In the genomic region with DNA sequence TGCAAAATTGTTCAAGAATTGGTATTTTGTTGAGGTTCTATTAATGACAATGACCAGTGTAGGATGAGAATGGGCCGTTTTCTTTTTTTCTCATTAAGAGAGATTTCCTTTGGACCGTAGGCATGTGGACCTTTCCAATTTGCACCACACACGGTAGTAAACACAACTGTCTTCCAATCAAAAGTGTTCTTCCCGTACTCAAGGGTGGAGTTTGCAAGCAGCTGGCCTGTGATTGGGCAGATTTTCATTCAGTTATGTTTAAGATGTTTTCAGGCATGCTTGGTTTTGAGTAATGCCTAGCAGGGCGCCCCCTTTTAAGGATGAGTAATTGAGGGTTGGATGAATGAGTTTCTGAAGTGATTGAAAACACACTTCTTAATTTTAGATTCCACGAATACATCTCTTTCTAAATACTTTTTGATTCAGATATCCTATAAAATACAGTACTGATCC, we compare ENCODE assay signal across 8 cellular contexts. TPM values are rescaled to one million over a fixed set of nuclear protein-coding genes. Genes with fewer than 3 reads are reported as not detected.
A peak's percentile ranks its signal among the peaks of the same experiment; 100 is the strongest.
DNase-seq lines count a peak whose midpoint lies in the region; ATAC-seq and TF ChIP-seq lines count a peak whose summit lies in the region.

No MANE protein-coding gene starts in this region.

- H3K27ac Mint-ChIP-seq in MCF 10A (ENCODE audit: low read depth, unreplicated experiment), result peak overlapping the region; percentile 98

- peaks cover 7% of the 10 kb centered on the region for H3K9me3 ChIP-seq in A673 (ENCODE audit: low read depth, low read length, poor library complexity, severe bottlenecking)

- BruUV-seq in A673 (replicated peaks; lab: Mats Ljungman, UMichigan), result no TSS peak
- BruUV-seq in MCF 10A (replicated peaks; lab: Mats Ljungman, UMichigan), result no TSS peak

- H3K9me3 Mint-ChIP-seq in MCF 10A (ENCODE audit: unreplicated experiment), result peaks cover 9% of the 10 kb centered on the region

- H3K4me1 Mint-ChIP-seq in MCF 10A (ENCODE audit: insufficient read depth, unreplicated experiment), result peaks cover 47% of the 10 kb centered on the region

- peak overlapping the region; percentile 73 for H3K4me3 ChIP-seq in A673 (ENCODE audit: low read depth, low read length, poor library complexity, severe bottlenecking)

- H3K27ac ChIP-seq in A673 (ENCODE audit: low read depth, low read length, poor library complexity, severe bottlenecking), result no peak overlapping the region

- DNase-seq in A673 (ENCODE audit: low spot score) (peak; percentile 87), SW 1271 (lab: John Stamatoyannopoulos, UW) (peak; percentile 33 to 70), MCF 10A (ENCODE audit: unreplicated experiment) (peak; percentile 86), iris pigment epithelial cell (ENCODE audit: low read depth) (peak; percentile 93), KG1 (lab: John Stamatoyannopoulos, UW) (no peak)
- DNase-seq in stimulated activated CD4-positive, alpha-beta T cell treated with anti-CD3 and anti-CD28 coated beads, TNF-alpha, amount 100 ng/mL, for 24 hours (ENCODE audit: low read depth in 3 of 3), result peak in 2 of 3 experiments; percentile 40 to 48

- intact Hi-C loops in A673 (cut with micrococcal nuclease; ENCODE audit: unreplicated experiment) (no loop called here), MCF 10A (cut with micrococcal nuclease) (loop anchor here (5.0 to 10.0 kb wide), 2 partner anchors 133 to 150 kb away; no protein-coding TSS in a partner anchor)

- H3K27me3 ChIP-seq in A673 (replicated peaks; ENCODE audit: insufficient read depth, low read depth, low read length, poor library complexity), result no peaks in the 10 kb centered on the region

- POLR2A ChIA-PET in A673 (lab: Charles Lee; ENCODE audit: low non-redundant PET), result no interaction called here
- POLR2A ChIA-PET in MCF 10A (lab: Yijun Ruan, JAX), result interaction anchor here (0.5 to 9.3 kb wide), 19 partner anchors 11 to 808 kb away, joined by 3 to 395 read pairs (median 5); a partner anchor contains a TSS

- TF ChIP-seq CTCF in A673 (conservative IDR thresholded peaks at IDR 0.05; ENCODE audit: low read depth, low read length) (peak; percentile 34; the same call in 1 of the 2 replicates), MCF 10A (IDR thresholded peaks at IDR 0.05; ENCODE audit: unreplicated experiment) (no peak)

- H3K36me3 Mint-ChIP-seq in MCF 10A (ENCODE audit: insufficient read depth, unreplicated experiment), result peaks cover 15% of the 10 kb centered on the region

- H3K27me3 Mint-ChIP-seq in MCF 10A (ENCODE audit: insufficient read depth, unreplicated experiment), result no peaks in the 10 kb centered on the region

- no peaks in the 10 kb centered on the region for H3K36me3 ChIP-seq in A673 (ENCODE audit: insufficient read depth, low read length, poor library complexity, severe bottlenecking)

- CTCF ChIA-PET in A673 (lab: Charles Lee) (no interaction called here), MCF 10A (lab: Yijun Ruan, JAX) (interaction anchor here (0.6 to 8.0 kb wide), 19 partner anchors 15 to 192 kb away, joined by 3 to 323 read pairs (median 13); a partner anchor contains a TSS)

- peaks cover 14% of the 10 kb centered on the region for H3K4me1 ChIP-seq in A673 (ENCODE audit: insufficient read depth, low read length, poor library complexity, severe bottlenecking)

- H3K4me3 Mint-ChIP-seq in MCF 10A (ENCODE audit: unreplicated experiment), result peak overlapping the region; percentile 99

- peak; percentile 41 for ATAC-seq in GM18517 (IDR thresholded peaks at IDR 0.05; ENCODE audit: unreplicated experiment)
- ATAC-seq in HG03565 (IDR thresholded peaks at IDR 0.05; ENCODE audit: unreplicated experiment), result peak; percentile 55

RNA-seq across cellular contexts. Expression of a gene that starts 2.5 kb away (rescaled TPM):
- 62.1 and 65.1 TPM in 2 replicates for total RNA-seq in A673 (2021)
- 57.8 and 59.0 TPM in 2 replicates for total RNA-seq in MCF 10A (2022)

RNA-seq across cellular contexts. Expression of a gene that starts 16.9 kb away (rescaled TPM):
- 39.7 and 39.8 TPM in 2 replicates for total RNA-seq in A673 (2021)
- total RNA-seq in MCF 10A (2022), result 37.2 and 38.9 TPM in 2 replicates

RNA-seq across cellular contexts. Expression of a gene that starts 23.3 kb away (rescaled TPM):
- total RNA-seq in A673 (2021), result 22.3 and 25.6 TPM in 2 replicates
- total RNA-seq in MCF 10A (2022), result 10.8 and 12.2 TPM in 2 replicates
